ENCODE assay signal across 7 cellular contexts in genomic region chr16:9035986-9036385, GRCh38.
"Had no signal": no experiment of that assay in that cellular context is flagged by ENCODE, and none has a peak within 500 bp of the region (broad histone marks: within the 10 kb centered on the region; RNA-seq: fewer than 3 reads in every experiment).

No MANE protein-coding gene starts in this region.

- H3K27ac Mint-ChIP-seq: GM23338, H9, HFFc6 had no signal

- H2AFZ ChIP-seq: GM23338 had no signal

- H3K4me3 Mint-ChIP-seq: GM23338, H9, HFFc6 had no signal

- DNase-seq: H9, HFFc6, IMR-90, KG1 had no signal

- H3K4me2 ChIP-seq: GM23338 had no signal

- H3K4me3 ChIP-seq: GM23338, K562 had no signal

- H3K4me1 Mint-ChIP-seq: GM23338 had no signal

- H3K9me3 Mint-ChIP-seq: GM23338, H9, HFFc6 had no signal

- ATAC-seq: GM23338, HCT116, K562 had no signal
